Comparison of ENCODE assay signal across 7 cellular contexts in genomic region chr15:43802676-43803075, GRCh38. TPM values are rescaled to one million over a fixed set of nuclear protein-coding genes. Genes with fewer than 3 reads are reported as not detected.
"Had no signal": no experiment of that assay in that cellular context is flagged by ENCODE, and none has a peak within 500 bp of the region (broad histone marks: within the 10 kb centered on the region; RNA-seq: fewer than 3 reads in every experiment).

No MANE protein-coding gene starts in this region.

RNA-seq across cellular contexts. Expression of gene SERINC4, which starts 2.7 kb away (rescaled TPM):
- total RNA-seq: dermis microvascular lymphatic vessel endothelial cell, glomerular endothelial cell, left ventricle myocardium superior, lower leg skin, lower lobe of right lung, lung microvascular endothelial cell, myocyte had no signal
